Comparison of ENCODE assay signal across 8 cellular contexts in the genomic region with DNA sequence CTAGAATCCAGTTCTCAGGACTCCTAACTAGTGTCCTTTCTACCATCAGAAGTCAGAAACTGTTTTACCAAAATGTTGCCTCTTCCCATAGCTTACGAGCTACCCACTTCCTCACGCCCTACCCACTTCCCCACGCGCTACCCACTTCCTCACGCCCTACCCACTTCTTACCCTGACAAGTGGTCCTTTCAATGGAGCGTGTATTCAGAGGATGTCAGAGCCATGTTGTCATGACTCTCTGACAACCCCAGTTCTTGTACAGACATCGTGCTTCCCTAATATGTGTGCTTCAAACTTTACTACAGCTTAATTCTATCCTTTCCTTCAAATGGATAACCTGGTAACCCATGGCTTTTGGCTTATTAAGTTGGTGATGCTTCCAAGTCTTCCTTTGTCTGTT.
A peak's percentile ranks its signal among the peaks of the same experiment; 100 is the strongest.
DNase-seq lines count a peak whose midpoint lies in the region; ATAC-seq and TF ChIP-seq lines count a peak whose summit lies in the region.

No MANE protein-coding gene starts in this region.

- H3K27me3 Mint-ChIP-seq in glutamatergic neuron (ENCODE audit: unreplicated experiment) = peaks cover 4% of the 10 kb centered on the region

- H3K4me3 ChIP-seq in spleen = peak overlapping the region in 1 of 8 donors; percentile 3

- no peaks in the 10 kb centered on the region for H3K36me3 ChIP-seq in spleen

- H3K9me3 Mint-ChIP-seq in glutamatergic neuron (ENCODE audit: unreplicated experiment) = peaks cover 6% of the 10 kb centered on the region

- H3K27ac ChIP-seq in spleen = no peak overlapping the region

- no peaks in the 10 kb centered on the region for H3K36me3 Mint-ChIP-seq in glutamatergic neuron (ENCODE audit: unreplicated experiment)

- intact Hi-C loops in spleen (cut with DNase I; ENCODE audit: low total_unique reads) = no loop called here

- TF ChIP-seq POLR2A in GM18505 (IDR thresholded peaks at IDR 0.05; ENCODE audit: borderline replicate concordance, extremely low read depth, insufficient read depth, insufficient read length) (no peak), spleen (IDR thresholded peaks at IDR 0.05) (no peak)

- 22 to 56% (median 42%) methylated on average over 7 of the region's 7 CpGs for WGBS in spleen, 5 donors

- no peaks in the 10 kb centered on the region for H3K9me3 ChIP-seq in spleen

- peaks cover 0 to 12% (median 10%) of the 10 kb centered on the region in 6 donors for H3K4me1 ChIP-seq in spleen

- no peak overlapping the region for H3K4me3 Mint-ChIP-seq in glutamatergic neuron (ENCODE audit: unreplicated experiment)

- H3K27ac Mint-ChIP-seq in glutamatergic neuron (ENCODE audit: unreplicated experiment) = peak overlapping the region; percentile 89

- H3K27me3 ChIP-seq in spleen (replicated peaks in 1 of 7) = no peaks in the 10 kb centered on the region

- DNase-seq in glutamatergic neuron = no peak
- no peak for DNase-seq in NCI-H1048 (lab: John Stamatoyannopoulos, UW)
- DNase-seq in spleen = no peak
- no peak for DNase-seq in stimulated activated CD4-positive, alpha-beta T cell treated with anti-CD3 and anti-CD28 coated beads, Interleukin-1b, Interleukin-23, amount 100 ng/mL, for 48 hours
- DNase-seq in activated effector memory CD4-positive, alpha-beta T cell treated with Interleukin-2 at 50 U/mL for 16 hours = no peak

- peak; percentile 25 for ATAC-seq in GM18505 (IDR thresholded peaks at IDR 0.05; ENCODE audit: unreplicated experiment)
- peak; percentile 14 for ATAC-seq in GM21529 (IDR thresholded peaks at IDR 0.05; ENCODE audit: unreplicated experiment)
- peak; percentile 12 for ATAC-seq in HG03571 (IDR thresholded peaks at IDR 0.05; ENCODE audit: unreplicated experiment)

- TF ChIP-seq CTCF in glutamatergic neuron (IDR thresholded peaks at IDR 0.05; ENCODE audit: partially characterized antibody, unreplicated experiment) (no peak), spleen (IDR thresholded peaks at IDR 0.05 in 8 of 11, conservative IDR thresholded peaks at IDR 0.05 in 3 of 11) (no peak)

- H3K4me1 Mint-ChIP-seq in glutamatergic neuron (ENCODE audit: low read depth, unreplicated experiment) = peaks cover 8% of the 10 kb centered on the region
